In the genomic region with DNA sequence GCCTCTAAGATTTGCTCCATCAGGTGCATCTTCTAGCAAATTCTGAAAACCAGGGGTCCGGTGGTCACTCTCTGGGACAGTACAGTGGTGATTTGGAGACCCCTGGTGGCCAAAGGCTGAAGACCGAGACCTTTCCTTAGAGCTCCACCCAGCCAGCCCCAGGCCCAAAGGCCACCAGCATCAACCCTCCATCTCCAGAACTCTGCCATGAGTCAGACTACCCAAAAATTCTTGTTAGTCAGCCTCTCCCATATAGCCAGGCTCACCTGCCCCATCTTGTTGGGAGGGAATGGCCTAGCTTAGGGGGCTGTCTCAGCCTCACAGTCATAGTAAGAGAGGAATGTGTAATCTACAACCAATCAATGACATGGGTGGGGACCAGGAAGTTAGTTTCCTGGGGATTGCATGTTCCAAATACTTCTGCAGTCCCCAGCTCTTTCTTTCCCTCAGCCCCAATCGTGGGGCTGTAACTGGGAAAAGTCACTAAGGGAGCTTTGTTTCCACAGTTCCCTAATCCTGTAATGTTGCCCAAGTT, we compare ENCODE assay signal across 1 cellular context.
TF ChIP-seq lines count a peak whose summit lies in the region.

No MANE protein-coding gene starts in this region.

TF ChIP-seq in GM12878, 131 proteins besides CTCF, POLR2A, EP300 and RAD21:
- peak; percentile 68 for TF ChIP-seq SMC3 (IDR thresholded peaks at IDR 0.05; ENCODE audit: borderline replicate concordance, low read length)
- 0 out of 2 replicates have a peak, but pooled peaks have one; percentile 8 for TF ChIP-seq RUNX3 (IDR thresholded peaks at IDR 0.05; ENCODE audit: low read length)
- no peak for TF ChIP-seq YY1 (IDR thresholded peaks at IDR 0.05; ENCODE audit: low read depth, low read length)
TF ChIP-seq in GM12878: peak in this region for 2.
